Comparison of ENCODE assay signal across 21 cellular contexts in genomic region chr5:80161165-80161564, GRCh38.
"Had no signal": no experiment of that assay in that cellular context is flagged by ENCODE, and none has a peak within 500 bp of the region (broad histone marks: within the 10 kb centered on the region; RNA-seq: fewer than 3 reads in every experiment).

No MANE protein-coding gene starts in this region.

- H3K27ac ChIP-seq: body of pancreas, coronary artery, esophagus squamous epithelium, left lung, parathyroid adenoma, tibial artery, uterus had no signal

- H3K36me3 ChIP-seq: uterus had no signal

- H3K4me1 Mint-ChIP-seq: activated CD8-positive, alpha-beta memory T cell treated with anti-CD3 and anti-CD28 coated beads, Interleukin-2, amount 10 ng/mL, durations not matched to agents 7 days and 5 days; naive B cell had no signal

- H3K9ac ChIP-seq: parathyroid adenoma had no signal

- H3K4me1 ChIP-seq: body of pancreas, esophagus squamous epithelium, parathyroid adenoma, tibial artery, uterus had no signal

- ATAC-seq: activated CD8-positive, alpha-beta memory T cell treated with anti-CD3 and anti-CD28 coated beads, Interleukin-2, amount 10 ng/mL, durations not matched to agents 7 days and 5 days; activated naive CD4-positive, alpha-beta T cell treated with anti-CD3 and anti-CD28 coated beads, Interleukin-2, amount 50 U/mL, for 72 hours; body of pancreas; stimulated activated naive B cell treated with anti-CD40 and anti-IgM and Interleukin-4, amounts not matched to agents 10 μg/mL and 1 μg/mL and 100 μg/mL, for 72 hours had no signal

- H3K4me3 Mint-ChIP-seq: activated CD4-positive, alpha-beta T cell treated with anti-CD3 and anti-CD28 coated beads, Interleukin-2, amount 10 ng/mL, durations not matched to agents 24 days and 14 days; activated CD8-positive, alpha-beta memory T cell treated with anti-CD3 and anti-CD28 coated beads, Interleukin-2, amount 10 ng/mL, durations not matched to agents 7 days and 5 days; activated T-cell treated with anti-CD3 and anti-CD28 coated beads, Interleukin-2, amount 50 U/mL, for 24 hours; naive B cell; stimulated activated naive B cell treated with anti-CD40 and anti-IgM and Interleukin-4, amounts not matched to agents 10 μg/mL and 1 μg/mL and 100 μg/mL, for 72 hours; T-helper 1 cell treated with Interleukin-12 subunit alpha and Interleukin-12 subunit beta and Interleukin-4 antibody, amounts not matched to agents 30 μg/mL and 1 μg/mL, for 36 hours had no signal

- H3K27me3 ChIP-seq: body of pancreas, esophagus squamous epithelium, left lung, tibial artery, uterus had no signal

- DNase-seq: activated CD4-positive, alpha-beta T cell treated with anti-CD3 and anti-CD28 coated beads, Interleukin-2, amount 10 ng/mL, durations not matched to agents 24 days and 14 days; activated CD8-positive, alpha-beta memory T cell treated with anti-CD3 and anti-CD28 coated beads, Interleukin-2, amount 10 ng/mL, durations not matched to agents 7 days and 5 days; activated gamma-delta T cell; activated T-cell treated with anti-CD3 and anti-CD28 coated beads, Interleukin-2, amount 50 U/mL, for 24 hours; amygdala; body of pancreas; caudate nucleus; esophagus squamous epithelium; hippocampal formation; kidney; left lung; mammary epithelial cell; naive B cell; stimulated activated CD4-positive, alpha-beta T cell treated with anti-CD3 and anti-CD28 coated beads, Interleukin-2, amount 100 ng/mL, for 48 hours; stimulated activated naive B cell treated with anti-CD40 and anti-IgM and Interleukin-4, amounts not matched to agents 10 μg/mL and 1 μg/mL and 100 μg/mL, for 72 hours; tibial artery; uterus had no signal

- H3K9me3 ChIP-seq: body of pancreas, esophagus squamous epithelium, left lung, tibial artery, uterus had no signal

- H3K27ac Mint-ChIP-seq: activated CD4-positive, alpha-beta T cell treated with anti-CD3 and anti-CD28 coated beads, Interleukin-2, amount 10 ng/mL, durations not matched to agents 24 days and 14 days; activated CD8-positive, alpha-beta memory T cell treated with anti-CD3 and anti-CD28 coated beads, Interleukin-2, amount 10 ng/mL, durations not matched to agents 7 days and 5 days; naive B cell; T-helper 1 cell treated with Interleukin-12 subunit alpha and Interleukin-12 subunit beta and Interleukin-4 antibody, amounts not matched to agents 30 μg/mL and 1 μg/mL, for 36 hours had no signal

- H3K4me3 ChIP-seq: body of pancreas, coronary artery, esophagus squamous epithelium, left lung, tibial artery, uterus had no signal

- H3K9me3 Mint-ChIP-seq: activated naive CD4-positive, alpha-beta T cell treated with anti-CD3 and anti-CD28 coated beads, Interleukin-2, amount 50 U/mL, for 72 hours; activated T-cell treated with anti-CD3 and anti-CD28 coated beads, Interleukin-2, amount 50 U/mL, for 24 hours; T-helper 1 cell treated with Interleukin-12 subunit alpha and Interleukin-12 subunit beta and Interleukin-4 antibody, amounts not matched to agents 30 μg/mL and 1 μg/mL, for 36 hours had no signal

- H3K27me3 Mint-ChIP-seq: activated CD4-positive, alpha-beta T cell treated with anti-CD3 and anti-CD28 coated beads, Interleukin-2, amount 10 ng/mL, durations not matched to agents 24 days and 14 days; activated CD8-positive, alpha-beta memory T cell treated with anti-CD3 and anti-CD28 coated beads, Interleukin-2, amount 10 ng/mL, durations not matched to agents 7 days and 5 days; activated T-cell treated with anti-CD3 and anti-CD28 coated beads, Interleukin-2, amount 50 U/mL, for 24 hours; naive B cell; stimulated activated naive B cell treated with anti-CD40 and anti-IgM and Interleukin-4, amounts not matched to agents 10 μg/mL and 1 μg/mL and 100 μg/mL, for 72 hours had no signal
